ENCODE assay signal across 8 cellular contexts in genomic region chr14:61694830-61695694, GRCh38. TPM values are rescaled to one million over a fixed set of nuclear protein-coding genes. Genes with fewer than 3 reads are reported as not detected.
DNase-seq lines count a peak whose midpoint lies in the region; ATAC-seq and TF ChIP-seq lines count a peak whose summit lies in the region.

HIF1A (plus strand) TSS chr14:61695513; CDS start chr14:61695805, 292 bp downstream.

- intact Hi-C loops in left ventricle myocardium superior (cut with micrococcal nuclease): loop anchor here (10.0 kb wide), 1 partner anchor 220 kb away; no protein-coding TSS in a partner anchor
- intact Hi-C loops in prostate gland (cut with DNase I): loop anchor here (5.0 to 10.0 kb wide), 3 partner anchors 70 to 223 kb away; no protein-coding TSS in a partner anchor

- TF ChIP-seq CTCF in prostate gland (IDR thresholded peaks at IDR 0.05): peak in 3 of 4 experiments; percentile 25 to 33 (median 29)

- no peaks in the 10 kb centered on the region for H3K9me3 ChIP-seq in prostate gland

- peak within 1 kb of the TSS; percentile 99 for H3K27ac ChIP-seq in prostate gland
- peak within 1 kb of the TSS; percentile 98 for H3K27ac ChIP-seq in urinary bladder (ENCODE audit: low read depth)

- H3K4me1 ChIP-seq in prostate gland (replicated peaks): no peaks in the 10 kb centered on the region
- no peaks in the 10 kb centered on the region for H3K4me1 ChIP-seq in urinary bladder (ENCODE audit: insufficient read depth)

- no peaks in the 10 kb centered on the region for H3K27me3 ChIP-seq in prostate gland (replicated peaks; ENCODE audit: insufficient read depth)

- H3K36me3 ChIP-seq in prostate gland (no peaks in the 10 kb centered on the region), urinary bladder (ENCODE audit: insufficient read depth) (no peaks in the 10 kb centered on the region)

- WGBS in prostate gland: 1% methylated on average over 57 of the region's 68 CpGs
- under 1% methylated on average over 67 of the region's 68 CpGs for WGBS in urinary bladder

- TF ChIP-seq POLR2A in prostate gland (IDR thresholded peaks at IDR 0.05): peak; percentile 96

- peak within 1 kb of the TSS; percentile 89 to 98 for H3K4me3 ChIP-seq in prostate gland
- peak within 1 kb of the TSS; percentile 93 for H3K4me3 ChIP-seq in urinary bladder (ENCODE audit: low read depth, low read length)

- peak; percentile 92 to 99 for DNase-seq in NCI-H187 (lab: John Stamatoyannopoulos, UW)
- DNase-seq in T-helper 2 cell: peak; percentile 90 to 100 (median 95)
- DNase-seq in anterior cingulate cortex (lab: John Stamatoyannopoulos, UW): peak; percentile 68 to 98 (median 94)
- peak; percentile 97 for DNase-seq in left ventricle myocardium superior
- DNase-seq in prostate gland (ENCODE audit: low spot score): peak; percentile 97

- ATAC-seq in GM18498 (IDR thresholded peaks at IDR 0.05; ENCODE audit: unreplicated experiment): peak; percentile 94
- ATAC-seq in HG02938 (IDR thresholded peaks at IDR 0.05; ENCODE audit: unreplicated experiment): peak; percentile 92
- ATAC-seq in left ventricle myocardium superior: peak; percentile 97

RNA-seq across cellular contexts. Expression of gene HIF1A, which starts in this region (rescaled TPM):
- total RNA-seq in left ventricle myocardium superior: 55.0 TPM
- 100 to 1,000 TPM in 1 of 2 donors, 10 to 100 TPM in 1; 61.7 to 101 TPM for total RNA-seq in prostate gland
- 151 TPM for total RNA-seq in urinary bladder
- 64.2 TPM for polyA plus RNA-seq in urinary bladder

Comparison
In these comparisons a context has a peak if more than half of its experiments do, and no peak if none do; other contexts are left out.
1. Peak in every context shown above with its lines: DNase-seq, ATAC-seq, H3K4me3 ChIP-seq and H3K27ac ChIP-seq.